In genomic region chr6:31614674-31615578, GRCh38 we compare ENCODE assay signal across 7 cellular contexts. TPM values are rescaled to one million over a fixed set of nuclear protein-coding genes. Genes with fewer than 3 reads are reported as not detected.
DNase-seq lines count a peak whose midpoint lies in the region; ATAC-seq and TF ChIP-seq lines count a peak whose summit lies in the region.

Gene AIF1, plus strand, starts transcription at chr6:31615234. Its CDS starts 96 bp downstream, at chr6:31615330.

- DNase-seq in left lobe of liver (ENCODE audit: low spot score) (no peak), SW 1271 (lab: John Stamatoyannopoulos, UW) (no peak)
- DNase-seq in stimulated activated naive CD8-positive, alpha-beta T cell treated with anti-CD3 and anti-CD28 coated beads, Interleukin-15, amount 100 ng/mL, for 72 hours: no peak

- H3K4me1 Mint-ChIP-seq in IgD-negative memory B cell: peaks cover 16 to 32% (median 25%) of the 10 kb centered on the region in 3 donors
- H3K4me1 Mint-ChIP-seq in stimulated activated naive CD8-positive, alpha-beta T cell treated with anti-CD3 and anti-CD28 coated beads, Interleukin-15, amount 100 ng/mL, for 72 hours: peaks cover 52% of the 10 kb centered on the region

- no peaks in the 10 kb centered on the region for H3K36me3 Mint-ChIP-seq in IgD-negative memory B cell

- H3K27me3 Mint-ChIP-seq in IgD-negative memory B cell: peaks cover 4% of the 10 kb centered on the region
- no peaks in the 10 kb centered on the region for H3K27me3 Mint-ChIP-seq in stimulated activated naive CD8-positive, alpha-beta T cell treated with anti-CD3 and anti-CD28 coated beads, Interleukin-15, amount 100 ng/mL, for 72 hours

- peak within 1 kb of the TSS in 3 of 4 donors; percentile 18 to 83 (median 46) for H3K4me3 Mint-ChIP-seq in IgD-negative memory B cell
- peak within 1 kb of the TSS; percentile 89 to 96 for H3K4me3 Mint-ChIP-seq in stimulated activated naive CD8-positive, alpha-beta T cell treated with anti-CD3 and anti-CD28 coated beads, Interleukin-15, amount 100 ng/mL, for 72 hours

- H3K27ac ChIP-seq in VCaP: peak within 1 kb of the TSS; percentile 38; the same call in 1 of the 2 replicates

- H3K27ac Mint-ChIP-seq in IgD-negative memory B cell: peak within 1 kb of the TSS; percentile 64 to 92 (median 71)
- peak within 1 kb of the TSS; percentile 93 to 98 for H3K27ac Mint-ChIP-seq in stimulated activated naive CD8-positive, alpha-beta T cell treated with anti-CD3 and anti-CD28 coated beads, Interleukin-15, amount 100 ng/mL, for 72 hours

- no peaks in the 10 kb centered on the region for H3K9me3 Mint-ChIP-seq in IgD-negative memory B cell
- H3K9me3 Mint-ChIP-seq in stimulated activated naive CD8-positive, alpha-beta T cell treated with anti-CD3 and anti-CD28 coated beads, Interleukin-15, amount 100 ng/mL, for 72 hours: no peaks in the 10 kb centered on the region

- ATAC-seq in left lobe of liver (peak; percentile 75), HG02642 (IDR thresholded peaks at IDR 0.05; ENCODE audit: poor library complexity, unreplicated experiment) (no peak), GM19452 (IDR thresholded peaks at IDR 0.05; ENCODE audit: unreplicated experiment) (no peak)
- ATAC-seq in stimulated activated naive CD8-positive, alpha-beta T cell treated with anti-CD3 and anti-CD28 coated beads, Interleukin-15, amount 100 ng/mL, for 72 hours: no peak

- TF ChIP-seq CTCF in VCaP (conservative IDR thresholded peaks at IDR 0.05): no peak

RNA-seq across cellular contexts. Expression of gene AIF1, which starts in this region (rescaled TPM):
- polyA plus RNA-seq in IgD-negative memory B cell: 5.6 TPM
- 7.2 TPM for total RNA-seq in left lobe of liver
